In the genomic region with DNA sequence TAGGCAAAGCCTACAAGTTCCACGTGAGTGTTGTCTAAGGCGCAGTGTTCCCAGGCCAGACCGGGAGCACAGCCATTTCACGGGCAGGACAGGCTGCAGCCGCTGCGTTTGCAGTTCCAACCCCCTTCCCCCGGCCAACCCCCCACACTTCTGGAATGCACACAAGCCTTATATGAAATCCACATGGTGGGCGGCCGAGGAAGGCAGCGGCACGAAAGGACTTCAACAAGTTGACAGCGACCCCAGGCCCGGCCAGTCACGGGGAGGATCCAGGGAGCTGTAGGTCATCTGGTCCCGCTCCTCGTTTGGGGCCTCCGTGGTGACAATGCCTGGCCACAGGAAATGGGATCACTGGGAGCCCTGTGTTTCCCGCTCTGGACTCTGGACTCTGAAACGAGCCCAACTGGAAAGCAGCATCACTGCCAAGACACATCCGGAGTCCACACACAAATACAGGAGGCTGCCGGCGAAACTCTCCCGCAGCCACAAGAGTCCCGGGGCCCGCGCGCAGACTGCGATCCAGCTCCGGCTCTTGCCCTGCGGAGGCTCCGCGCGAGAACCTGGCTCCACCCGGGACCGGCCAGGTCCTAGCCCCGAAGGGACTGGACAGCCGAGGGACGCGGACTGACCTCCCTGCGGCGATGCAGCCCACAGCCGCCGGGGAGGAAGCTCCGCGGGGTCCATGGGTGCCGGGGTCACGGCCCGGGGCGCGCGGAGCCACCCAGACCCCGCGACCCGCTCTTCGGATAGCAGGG, we compare ENCODE assay signal across 8 cellular contexts. TPM values are rescaled to one million over a fixed set of nuclear protein-coding genes. Genes with fewer than 3 reads are reported as not detected.
A peak's percentile ranks its signal among the peaks of the same experiment; 100 is the strongest.
DNase-seq lines count a peak whose midpoint lies in the region; ATAC-seq and TF ChIP-seq lines count a peak whose summit lies in the region.

No MANE protein-coding gene starts in this region.

- peak overlapping the region; percentile 35 for H3K4me2 ChIP-seq in neural cell (ENCODE audit: low read length)

- no peak for TF ChIP-seq EP300 in neural cell (conservative IDR thresholded peaks at IDR 0.05; ENCODE audit: poor library complexity, severe bottlenecking)

- H2AFZ ChIP-seq in neural cell (ENCODE audit: low read depth, low read length) = no peak overlapping the region

- no peaks in the 10 kb centered on the region for H3K79me2 ChIP-seq in neural cell (replicated peaks; ENCODE audit: insufficient read depth, low read length)

- H3K9me3 ChIP-seq in neural cell (ENCODE audit: low read length) = no peaks in the 10 kb centered on the region

- in situ Hi-C loops in G401 (cut with HindIII; ENCODE audit: low sequenced_read_pairs) = no loop called here

- no peaks in the 10 kb centered on the region for H3K36me3 ChIP-seq in neural cell (ENCODE audit: insufficient read depth, low read length)

- ATAC-seq in HG03064 (IDR thresholded peaks at IDR 0.05; ENCODE audit: low read depth, unreplicated experiment) = peak; percentile 21
- ATAC-seq in HG03442 (IDR thresholded peaks at IDR 0.05; ENCODE audit: unreplicated experiment) = no peak
- no peak for ATAC-seq in HG03520 (IDR thresholded peaks at IDR 0.05; ENCODE audit: unreplicated experiment)

- no peaks in the 10 kb centered on the region for H3F3A ChIP-seq in neural cell (ENCODE audit: insufficient read depth, low read length, poor library complexity, severe bottlenecking)

- DNase-seq in G401 (ENCODE audit: low spot score) (peak; percentile 45), foreskin melanocyte (peak; percentile 68), NCI-H1092 (lab: John Stamatoyannopoulos, UW) (no peak)
- peak; percentile 28 to 46 for DNase-seq in activated T-cell treated with anti-CD3 and anti-CD28 coated beads, Interleukin-2, amount 50 U/mL, for 48 hours

- no peaks in the 10 kb centered on the region for H4K20me1 ChIP-seq in neural cell (ENCODE audit: insufficient read depth)

- no peaks in the 10 kb centered on the region for H3K9me2 ChIP-seq in neural cell (ENCODE audit: insufficient read depth, low read length)

- H3K4me3 ChIP-seq in neural cell (ENCODE audit: low read length) = peak overlapping the region; percentile 84

- H3K27me3 ChIP-seq in neural cell (ENCODE audit: insufficient read depth, low read depth, low read length) = peaks cover 40% of the 10 kb centered on the region

- H3K27ac ChIP-seq in neural cell (ENCODE audit: low read length) = no peak overlapping the region

- TF ChIP-seq CTCF in neural cell (IDR thresholded peaks at IDR 0.05; ENCODE audit: poor library complexity, severe bottlenecking) = no peak

- H3K9ac ChIP-seq in neural cell (ENCODE audit: low read length) = peak overlapping the region; percentile 51

- TF ChIP-seq RAD21 in neural cell (conservative IDR thresholded peaks at IDR 0.05) = no peak

TF ChIP-seq in neural cell, 6 proteins besides CTCF, POLR2A, EP300 and RAD21:
- TF ChIP-seq, protein P1, sequence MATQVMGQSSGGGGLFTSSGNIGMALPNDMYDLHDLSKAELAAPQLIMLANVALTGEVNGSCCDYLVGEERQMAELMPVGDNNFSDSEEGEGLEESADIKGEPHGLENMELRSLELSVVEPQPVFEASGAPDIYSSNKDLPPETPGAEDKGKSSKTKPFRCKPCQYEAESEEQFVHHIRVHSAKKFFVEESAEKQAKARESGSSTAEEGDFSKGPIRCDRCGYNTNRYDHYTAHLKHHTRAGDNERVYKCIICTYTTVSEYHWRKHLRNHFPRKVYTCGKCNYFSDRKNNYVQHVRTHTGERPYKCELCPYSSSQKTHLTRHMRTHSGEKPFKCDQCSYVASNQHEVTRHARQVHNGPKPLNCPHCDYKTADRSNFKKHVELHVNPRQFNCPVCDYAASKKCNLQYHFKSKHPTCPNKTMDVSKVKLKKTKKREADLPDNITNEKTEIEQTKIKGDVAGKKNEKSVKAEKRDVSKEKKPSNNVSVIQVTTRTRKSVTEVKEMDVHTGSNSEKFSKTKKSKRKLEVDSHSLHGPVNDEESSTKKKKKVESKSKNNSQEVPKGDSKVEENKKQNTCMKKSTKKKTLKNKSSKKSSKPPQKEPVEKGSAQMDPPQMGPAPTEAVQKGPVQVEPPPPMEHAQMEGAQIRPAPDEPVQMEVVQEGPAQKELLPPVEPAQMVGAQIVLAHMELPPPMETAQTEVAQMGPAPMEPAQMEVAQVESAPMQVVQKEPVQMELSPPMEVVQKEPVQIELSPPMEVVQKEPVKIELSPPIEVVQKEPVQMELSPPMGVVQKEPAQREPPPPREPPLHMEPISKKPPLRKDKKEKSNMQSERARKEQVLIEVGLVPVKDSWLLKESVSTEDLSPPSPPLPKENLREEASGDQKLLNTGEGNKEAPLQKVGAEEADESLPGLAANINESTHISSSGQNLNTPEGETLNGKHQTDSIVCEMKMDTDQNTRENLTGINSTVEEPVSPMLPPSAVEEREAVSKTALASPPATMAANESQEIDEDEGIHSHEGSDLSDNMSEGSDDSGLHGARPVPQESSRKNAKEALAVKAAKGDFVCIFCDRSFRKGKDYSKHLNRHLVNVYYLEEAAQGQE (IDR thresholded peaks at IDR 0.05; ENCODE audit: borderline replicate concordance) = no peak
- TF ChIP-seq TAF1 (IDR thresholded peaks at IDR 0.05; ENCODE audit: low read depth) (no peak), EZH2 (IDR thresholded peaks at IDR 0.05; ENCODE audit: borderline replicate concordance, insufficient read depth, low read length, poor library complexity, severe bottlenecking) (no peak), MXI1 (conservative IDR thresholded peaks at IDR 0.05; ENCODE audit: poor library complexity, severe bottlenecking) (no peak), POLR2AphosphoS5 (IDR thresholded peaks at IDR 0.05) (no peak), SMC3 (conservative IDR thresholded peaks at IDR 0.05; ENCODE audit: poor library complexity) (no peak)
TF ChIP-seq in neural cell: peak in this region for 0.

RNA-seq across cellular contexts. Expression of a gene that starts 0.8 kb away (rescaled TPM):
- total RNA-seq in G401 (2014; rRNA removed; shearing (Covaris generic)) = 21.7 and 27.2 TPM in 2 replicates
- 0.04 and 0.10 TPM in 2 replicates for polyA plus RNA-seq in neural cell
- polyA minus RNA-seq in neural cell = 0.23 and 0.24 TPM in 2 replicates
